ENCODE assay signal across 19 cellular contexts in genomic region chr2:125313806-125314205, GRCh38.
A peak's percentile ranks its signal among the peaks of the same experiment; 100 is the strongest.
DNase-seq lines count a peak whose midpoint lies in the region; ATAC-seq lines count a peak whose summit lies in the region.
"Had no signal": no experiment of that assay in that cellular context is flagged by ENCODE, and none has a peak within 500 bp of the region (broad histone marks: within the 10 kb centered on the region; RNA-seq: fewer than 3 reads in every experiment).

No MANE protein-coding gene starts in this region.

- DNase-seq in DMS53 (lab: John Stamatoyannopoulos, UW) (peak; percentile 45), DMS53 treated with DMSO at 0.1 percent for 48 hours (lab: John Stamatoyannopoulos, UW; ENCODE audit: unreplicated experiment) (no peak), M059J (ENCODE audit: low read depth) (peak; percentile 1), iPS DF 4.7 (ENCODE audit: extremely low read depth, low spot score) (peak; percentile 3), renal cortical epithelial cell (ENCODE audit: low read depth) (peak; percentile 1), hypothalamus (lab: John Stamatoyannopoulos, UW) (no peak)
- DNase-seq: activated CD8-positive, alpha-beta T cell treated with anti-CD3 and anti-CD28 coated beads for 36 hours; activated gamma-delta T cell treated with Interleukin-2 at 50 U/mL for 16 hours; cortex of kidney; KBM-7; mesenchymal stem cell; NCI-H1092 treated with DMSO at 0.1 percent for 48 hours; NCI-H2081; NCI-H524 treated with DMSO at 0.1 percent for 48 hours; stimulated activated CD4-positive, alpha-beta T cell treated with anti-CD3 and anti-CD28 coated beads, Interleukin-4, amount 100 ng/mL, for 24 hours; T1000 had no signal

- ATAC-seq in GM21515 (IDR thresholded peaks at IDR 0.05; ENCODE audit: unreplicated experiment) (no peak), HG02885 (IDR thresholded peaks at IDR 0.05; ENCODE audit: poor library complexity, unreplicated experiment) (no peak)
- ATAC-seq: activated CD8-positive, alpha-beta T cell treated with anti-CD3 and anti-CD28 coated beads for 36 hours; natural killer cell treated with Interleukin-12 subunit alpha and Interleukin-12 subunit beta and Interleukin-15 and Interleukin-18, amount 100 ng/mL, for 72 hours had no signal

Comparison
In these comparisons a context has a peak if more than half of its experiments do, and no peak if none do; other contexts are left out.
1. DNase-seq: peak in DMS53 (single experiment), M059J (single experiment), iPS DF 4.7 (single experiment) and renal cortical epithelial cell (single experiment); none in DMS53 treated with DMSO at 0.1 percent for 48 hours (single experiment) and hypothalamus (0 of 51).